Comparison of ENCODE assay signal across 7 cellular contexts in genomic region chr19:4910594-4911273, GRCh38. TPM values are rescaled to one million over a fixed set of nuclear protein-coding genes. Genes with fewer than 3 reads are reported as not detected.
A peak's percentile ranks its signal among the peaks of the same experiment; 100 is the strongest.
DNase-seq lines count a peak whose midpoint lies in the region; ATAC-seq and TF ChIP-seq lines count a peak whose summit lies in the region.

No MANE protein-coding gene starts in this region.

- H3K36me3 ChIP-seq in HUES48 (ENCODE audit: control insufficient read depth, insufficient read depth, low read length) = peaks cover 34% of the 10 kb centered on the region

- peaks cover 2% of the 10 kb centered on the region for H3K36me3 Mint-ChIP-seq in progenitor cell of endocrine pancreas (ENCODE audit: insufficient read depth)

- no peaks in the 10 kb centered on the region for H3K27me3 Mint-ChIP-seq in progenitor cell of endocrine pancreas

- H3K9me3 ChIP-seq in HUES48 (ENCODE audit: control insufficient read depth, insufficient read depth, low read length) = no peaks in the 10 kb centered on the region

- peak overlapping the region; percentile 76 for H3K4me3 ChIP-seq in HUES48 (ENCODE audit: low read depth, low read length)
- peak overlapping the region; percentile 67 for H3K4me3 ChIP-seq in WI38 (ENCODE audit: low read depth, low read length)
- peak overlapping the region; percentile 56 to 63 for H3K4me3 ChIP-seq in foreskin fibroblast (ENCODE audit: low read depth in 1 of 2, low read length in 2 of 2)

- TF ChIP-seq CTCF in WI38 (IDR thresholded peaks at IDR 0.05; ENCODE audit: low read depth, low read length) (no peak), foreskin fibroblast (IDR thresholded peaks at IDR 0.05; ENCODE audit: low read depth, low read length) (no peak), progenitor cell of endocrine pancreas (IDR thresholded peaks at IDR 0.05; ENCODE audit: unreplicated experiment) (no peak)

- peak overlapping the region; percentile 42 for H3K9ac ChIP-seq in HUES48 (ENCODE audit: low read depth, low read length)

- H3K27me3 ChIP-seq in HUES48 (ENCODE audit: control insufficient read depth, insufficient read depth, low read length) = peaks cover 8% of the 10 kb centered on the region; the same call in 1 of the 2 replicates

- peaks cover 11% of the 10 kb centered on the region for H3K4me1 ChIP-seq in HUES48 (ENCODE audit: control insufficient read depth, insufficient read depth, low read length)

- ATAC-seq in GM19455 (IDR thresholded peaks at IDR 0.05; ENCODE audit: unreplicated experiment) (no peak), GM21737 (IDR thresholded peaks at IDR 0.05; ENCODE audit: unreplicated experiment) (no peak)

- H3K27ac ChIP-seq in HUES48 (ENCODE audit: low read depth, low read length) = peak overlapping the region; percentile 15

- no peaks in the 10 kb centered on the region for H3K9me3 Mint-ChIP-seq in progenitor cell of endocrine pancreas (ENCODE audit: low read depth)

- DNase-seq in DMS153 treated with DMSO at 0.1 percent for 48 hours (lab: John Stamatoyannopoulos, UW; ENCODE audit: unreplicated experiment) (peak; percentile 3), foreskin fibroblast (peak; percentile 75 to 85), progenitor cell of endocrine pancreas (ENCODE audit: low spot score, unreplicated experiment) (no peak)

- H3K4me3 Mint-ChIP-seq in progenitor cell of endocrine pancreas (ENCODE audit: low read depth) = peak overlapping the region; percentile 80

- H3K4me1 Mint-ChIP-seq in progenitor cell of endocrine pancreas (ENCODE audit: low read depth) = peaks cover 21% of the 10 kb centered on the region

- peak overlapping the region; percentile 86 for H3K27ac Mint-ChIP-seq in progenitor cell of endocrine pancreas

RNA-seq across cellular contexts. Expression of gene UHRF1, which starts 1.4 kb away (rescaled TPM):
- total RNA-seq in progenitor cell of endocrine pancreas = 60.2 and 63.5 TPM in 2 replicates

RNA-seq across cellular contexts. Expression of gene ARRDC5, which starts 8.0 kb away (rescaled TPM):
- not detected in 2 replicates for total RNA-seq in progenitor cell of endocrine pancreas

RNA-seq across cellular contexts. Expression of gene PLIN3, which starts 43.3 kb away (rescaled TPM):
- 40.0 and 43.6 TPM in 2 replicates for total RNA-seq in progenitor cell of endocrine pancreas

RNA-seq across cellular contexts. Expression of gene KDM4B, which starts 58.2 kb away (rescaled TPM):
- total RNA-seq in progenitor cell of endocrine pancreas = 59.6 TPM in 2 replicates
